In genomic region chr17:64442550-64442971, GRCh38 we compare ENCODE assay signal across 11 cellular contexts. TPM values are rescaled to one million over a fixed set of nuclear protein-coding genes. Genes with fewer than 3 reads are reported as not detected.
A peak's percentile ranks its signal among the peaks of the same experiment; 100 is the strongest.
DNase-seq lines count a peak whose midpoint lies in the region; ATAC-seq lines count a peak whose summit lies in the region.
"Had no signal": no experiment of that assay in that cellular context is flagged by ENCODE, and none has a peak within 500 bp of the region (broad histone marks: within the 10 kb centered on the region; RNA-seq: fewer than 3 reads in every experiment).

No MANE protein-coding gene starts in this region.

- peak overlapping the region; percentile 76 to 95 (median 92) for H3K27ac Mint-ChIP-seq in CD4-positive, alpha-beta memory T cell
- H3K27ac Mint-ChIP-seq in naive thymus-derived CD4-positive, alpha-beta T cell = peak overlapping the region; percentile 68 to 92 (median 84)
- H3K27ac Mint-ChIP-seq: progenitor cell of endocrine pancreas had no signal

- peaks cover 26% of the 10 kb centered on the region for H3K4me1 ChIP-seq in CD4-positive, alpha-beta memory T cell (ENCODE audit: insufficient read depth, low read length)
- H3K4me1 ChIP-seq in naive thymus-derived CD4-positive, alpha-beta T cell (ENCODE audit: control insufficient read depth in 2 of 2, insufficient read depth in 2 of 2, low read length in 2 of 2) = peaks cover 7 to 12% of the 10 kb centered on the region in 2 donors

- H3K36me3 Mint-ChIP-seq in CD4-positive, alpha-beta memory T cell = peaks cover 3 to 8% of the 10 kb centered on the region in 2 donors
- peaks cover 4 to 17% (median 8%) of the 10 kb centered on the region in 5 donors for H3K36me3 Mint-ChIP-seq in naive thymus-derived CD4-positive, alpha-beta T cell

- no peak for DNase-seq in CD4-positive, alpha-beta memory T cell
- DNase-seq in NOMO-1 treated with DMSO at 0.1 percent for 48 hours (lab: John Stamatoyannopoulos, UW; ENCODE audit: unreplicated experiment) (peak; percentile 75), caudate nucleus (lab: John Stamatoyannopoulos, UW) (no peak), foreskin melanocyte (no peak), MG63 (no peak)
- peak in 1 of 9 donors; percentile 43 for DNase-seq in naive thymus-derived CD4-positive, alpha-beta T cell
- DNase-seq in stimulated activated CD4-positive, alpha-beta T cell treated with anti-CD3 and anti-CD28 coated beads, Interleukin-4, amount 100 ng/mL, for 4 hours = no peak
- DNase-seq: NCI-H2029, T-helper 9 cell had no signal

- H3K9me3 Mint-ChIP-seq in CD4-positive, alpha-beta memory T cell = peaks cover 0 to 26% (median 19%) of the 10 kb centered on the region in 8 donors
- H3K9me3 Mint-ChIP-seq in naive thymus-derived CD4-positive, alpha-beta T cell = peaks cover 5 to 21% (median 15%) of the 10 kb centered on the region in 11 donors

- peak overlapping the region; percentile 72 to 92 (median 84) for H3K4me3 Mint-ChIP-seq in CD4-positive, alpha-beta memory T cell
- peak overlapping the region; percentile 62 to 89 (median 81) for H3K4me3 Mint-ChIP-seq in naive thymus-derived CD4-positive, alpha-beta T cell

- H3K4me3 ChIP-seq in CD4-positive, alpha-beta memory T cell (ENCODE audit: low read length in 2 of 2) = peak overlapping the region in 1 of 2 donors; percentile 39
- H3K4me3 ChIP-seq in naive thymus-derived CD4-positive, alpha-beta T cell (ENCODE audit: low read length) = no peak overlapping the region
- H3K4me3 ChIP-seq in MG63 = no peak overlapping the region

- intact Hi-C loops in CD4-positive, alpha-beta memory T cell (cut with micrococcal nuclease) = no loop called here
- intact Hi-C loops in naive thymus-derived CD4-positive, alpha-beta T cell (cut with micrococcal nuclease) = loop anchor here in 1 of 2 donors (2.0 kb wide), 1 partner anchor 14 kb away; no protein-coding TSS in a partner anchor

- POLR2A ChIA-PET in CD4-positive, alpha-beta memory T cell (lab: Charles Lee; ENCODE audit: partially characterized antibody) = interaction anchor here (1.2 to 3.2 kb wide), 4 partner anchors 14 to 63 kb away, joined by 3 to 27 read pairs (median 8); partner anchors contain the start of genes CEP95, DDX5 and POLG2
- POLR2A ChIA-PET in naive thymus-derived CD4-positive, alpha-beta T cell (lab: Charles Lee) = interaction anchor here (1.1 to 1.3 kb wide), 3 partner anchors 14 to 63 kb away, joined by 3 to 8 read pairs (median 6); partner anchors contain the start of gene DDX5

- no peaks in the 10 kb centered on the region for H3K36me3 ChIP-seq in CD4-positive, alpha-beta memory T cell (ENCODE audit: insufficient read depth, low read length)
- H3K36me3 ChIP-seq in naive thymus-derived CD4-positive, alpha-beta T cell (ENCODE audit: control insufficient read depth in 2 of 3, insufficient read depth in 3 of 3, low read length in 3 of 3) = no peaks in the 10 kb centered on the region
- H3K36me3 ChIP-seq in MG63 = no peaks in the 10 kb centered on the region

- peaks cover 13 to 38% (median 26%) of the 10 kb centered on the region in 4 donors for H3K4me1 Mint-ChIP-seq in CD4-positive, alpha-beta memory T cell
- peaks cover 17 to 40% (median 35%) of the 10 kb centered on the region in 7 donors for H3K4me1 Mint-ChIP-seq in naive thymus-derived CD4-positive, alpha-beta T cell

- CTCF ChIA-PET in CD4-positive, alpha-beta memory T cell (lab: Charles Lee; ENCODE audit: partially characterized antibody) = interaction anchor here (0.7 to 3.0 kb wide), 5 partner anchors 23 to 50 kb away, joined by 3 to 15 read pairs (median 3); no protein-coding TSS in a partner anchor
- CTCF ChIA-PET in naive thymus-derived CD4-positive, alpha-beta T cell (lab: Charles Lee) = no interaction called here

- no peaks in the 10 kb centered on the region for H3K27me3 ChIP-seq in CD4-positive, alpha-beta memory T cell (ENCODE audit: insufficient read depth, low read length)
- no peaks in the 10 kb centered on the region for H3K27me3 ChIP-seq in naive thymus-derived CD4-positive, alpha-beta T cell (ENCODE audit: control insufficient read depth in 2 of 2, insufficient read depth in 2 of 2, low read length in 2 of 2)
- H3K27me3 ChIP-seq in MG63 = no peaks in the 10 kb centered on the region

- peaks cover 0 to 12% of the 10 kb centered on the region in 2 donors for H3K9me3 ChIP-seq in CD4-positive, alpha-beta memory T cell (ENCODE audit: control insufficient read depth in 1 of 2, low read length in 2 of 2)
- H3K9me3 ChIP-seq in naive thymus-derived CD4-positive, alpha-beta T cell (ENCODE audit: control insufficient read depth in 2 of 3, low read length in 3 of 3) = peaks cover 0 to 12% (median 9%) of the 10 kb centered on the region in 3 experiments
- peaks cover 22% of the 10 kb centered on the region for H3K9me3 ChIP-seq in MG63

- peak overlapping the region; percentile 28 for H3K27ac ChIP-seq in CD4-positive, alpha-beta memory T cell (ENCODE audit: low read depth, low read length)
- H3K27ac ChIP-seq in caudate nucleus (ENCODE audit: low read depth, low read length) = peak overlapping the region; percentile 16
- peak overlapping the region; percentile 20 for H3K27ac ChIP-seq in naive thymus-derived CD4-positive, alpha-beta T cell (ENCODE audit: low read depth, low read length)

- ATAC-seq in naive thymus-derived CD4-positive, alpha-beta T cell = peak; percentile 71
- ATAC-seq in GM19035 (IDR thresholded peaks at IDR 0.05; ENCODE audit: unreplicated experiment) = no peak

- no peaks in the 10 kb centered on the region for H3K27me3 Mint-ChIP-seq in CD4-positive, alpha-beta memory T cell
- H3K27me3 Mint-ChIP-seq in naive thymus-derived CD4-positive, alpha-beta T cell = no peaks in the 10 kb centered on the region
- H3K27me3 Mint-ChIP-seq: progenitor cell of endocrine pancreas had no signal

RNA-seq across cellular contexts. Expression of gene MILR1, which starts 6.4 kb away (rescaled TPM):
- under 1 TPM; 0.55 to 0.90 TPM for total RNA-seq in CD4-positive, alpha-beta memory T cell
- not detected for polyA plus RNA-seq in CD4-positive, alpha-beta memory T cell
- 10 to 100 TPM in 1 of 5 experiments, 1 to 10 TPM in 4; 1.1 to 17.9 (median 1.6) TPM for total RNA-seq in naive thymus-derived CD4-positive, alpha-beta T cell
- polyA plus RNA-seq in naive thymus-derived CD4-positive, alpha-beta T cell = not detected
- 5.6 and 19.0 TPM in 2 replicates for total RNA-seq in MG63 (2014; rRNA removed; shearing (Covaris generic); ENCODE audit: low replicate concordance)
- total RNA-seq: progenitor cell of endocrine pancreas had no signal

RNA-seq across cellular contexts. Expression of gene PECAM1, which starts 51.9 kb away (rescaled TPM):
- total RNA-seq in CD4-positive, alpha-beta memory T cell = 1 to 10 TPM; 3.8 to 4.0 TPM
- polyA plus RNA-seq in CD4-positive, alpha-beta memory T cell = 1 to 10 TPM; 2.8 to 5.9 TPM
- 100 to 1,000 TPM in 1 of 5 experiments, 10 to 100 TPM in 4; 10.0 to 224 (median 60.1) TPM for total RNA-seq in naive thymus-derived CD4-positive, alpha-beta T cell
- 100 to 1,000 TPM in 1 of 2 donors, 10 to 100 TPM in 1; 91.1 to 180 TPM for polyA plus RNA-seq in naive thymus-derived CD4-positive, alpha-beta T cell
- total RNA-seq in MG63 (2014; rRNA removed; shearing (Covaris generic); ENCODE audit: low replicate concordance) = 0.10 TPM in 1 of 2 replicates, not detected in the other

RNA-seq across cellular contexts. Expression of gene POLG2, which starts 54.3 kb away (rescaled TPM):
- total RNA-seq in CD4-positive, alpha-beta memory T cell = 10 to 100 TPM; 57.4 to 60.0 TPM
- polyA plus RNA-seq in CD4-positive, alpha-beta memory T cell = 1 to 10 TPM; 3.0 to 6.7 TPM
- 10 to 100 TPM; 34.5 to 69.6 (median 41.9) TPM for total RNA-seq in naive thymus-derived CD4-positive, alpha-beta T cell
- polyA plus RNA-seq in naive thymus-derived CD4-positive, alpha-beta T cell = 1 to 10 TPM; 7.4 to 8.2 TPM
- total RNA-seq in MG63 (2014; rRNA removed; shearing (Covaris generic); ENCODE audit: low replicate concordance) = 2.8 and 10.4 TPM in 2 replicates
